13 cellular contexts compared by ENCODE assay signal in genomic region chr14:102374264-102374663, GRCh38. TPM values are rescaled to one million over a fixed set of nuclear protein-coding genes. Genes with fewer than 3 reads are reported as not detected.
DNase-seq lines count a peak whose midpoint lies in the region; ATAC-seq and TF ChIP-seq lines count a peak whose summit lies in the region.
"Had no signal": no experiment of that assay in that cellular context is flagged by ENCODE, and none has a peak within 500 bp of the region (broad histone marks: within the 10 kb centered on the region; RNA-seq: fewer than 3 reads in every experiment).

No MANE protein-coding gene starts in this region.

- peak; percentile 73 for ATAC-seq in left lung
- ATAC-seq in GM19455 (IDR thresholded peaks at IDR 0.05; ENCODE audit: unreplicated experiment), result no peak

- H3K9me3 ChIP-seq in SJSA1 (replicated peaks) (no peaks in the 10 kb centered on the region), left lung (no peaks in the 10 kb centered on the region), thyroid gland (no peaks in the 10 kb centered on the region)
- H3K9me3 ChIP-seq: BLaER1 treated with 17β-estradiol and CSF1 and Interleukin-3, amounts not matched to agents 10 nM and 100 nM had no signal

- TF ChIP-seq POLR2A in thyroid gland (IDR thresholded peaks at IDR 0.05), result no peak

- H3K4me1 ChIP-seq in SJSA1 (replicated peaks) (peaks cover 30% of the 10 kb centered on the region), left lung (peaks cover 0 to 26% of the 10 kb centered on the region in 2 donors), thyroid gland (peaks cover 0 to 5% of the 10 kb centered on the region in 2 donors)

- TF ChIP-seq CTCF in left lung (IDR thresholded peaks at IDR 0.05) (no peak), thyroid gland (IDR thresholded peaks at IDR 0.05) (no peak)

- WGBS in thyroid gland, 2 donors, result 62 to 68% methylated on average over 2 of the region's 2 CpGs

- H3K27ac ChIP-seq in SJSA1 (peak overlapping the region; percentile 16; the same call in 1 of the 2 replicates), left lung (no peak overlapping the region), thyroid gland (no peak overlapping the region)
- H3K27ac ChIP-seq: BLaER1 treated with 17β-estradiol and CSF1 and Interleukin-3, amounts not matched to agents 10 nM and 100 nM had no signal

- H3K4me3 ChIP-seq in SJSA1 (no peak overlapping the region), left lung (no peak overlapping the region), thyroid gland (replicated peaks in 1 of 3) (no peak overlapping the region)
- H3K4me3 ChIP-seq: BLaER1 treated with 17β-estradiol and CSF1 and Interleukin-3, amounts not matched to agents 10 nM and 100 nM had no signal

- H3K36me3 ChIP-seq in SJSA1, result peaks cover 14% of the 10 kb centered on the region
- peaks cover 0 to 29% of the 10 kb centered on the region in 2 donors for H3K36me3 ChIP-seq in left lung
- peaks cover 0 to 4% of the 10 kb centered on the region in 2 donors for H3K36me3 ChIP-seq in thyroid gland

- H3K27me3 ChIP-seq in SJSA1 (replicated peaks), result no peaks in the 10 kb centered on the region
- H3K27me3 ChIP-seq in left lung, result no peaks in the 10 kb centered on the region
- H3K27me3 ChIP-seq in thyroid gland, result no peaks in the 10 kb centered on the region

- peak; percentile 20 for DNase-seq in ELR (ENCODE audit: low read depth)
- peak in 1 of 2 experiments; percentile 20 for DNase-seq in SJSA1 (ENCODE audit: low read depth in 1 of 2, low spot score in 2 of 2)
- no peak for DNase-seq in left lung
- peak; percentile 26 to 39 for DNase-seq in thyroid gland
- no peak for DNase-seq in posterior vena cava (ENCODE audit: low spot score)
- DNase-seq in OCI-M2 (lab: John Stamatoyannopoulos, UW; ENCODE audit: unreplicated experiment), result no peak
- DNase-seq: ACHN; CD4-positive, CD25-positive, alpha-beta regulatory T cell; DMS 273 treated with DMSO at 0.1 percent for 48 hours; GOT3; H9 had no signal

- intact Hi-C loops in left lung (cut with DNase I) (no loop called here), thyroid gland (cut with DNase I) (no loop called here), posterior vena cava (cut with DNase I) (no loop called here)

RNA-seq across cellular contexts. Expression of gene TECPR2, which starts 11.5 kb away (rescaled TPM):
- 4.0 and 4.8 TPM in 2 replicates for total RNA-seq in SJSA1 (2014; rRNA removed; shearing (Covaris generic))
- total RNA-seq in left lung (10 to 100 TPM; 26.1 to 30.1 TPM), thyroid gland (10 to 100 TPM; 11.8 to 23.8 (median 19.0) TPM), posterior vena cava (10 to 100 TPM; 34.3 to 45.5 TPM)

RNA-seq across cellular contexts. Expression of gene CINP, which starts 11.6 kb away (rescaled TPM):
- total RNA-seq in SJSA1 (2014; rRNA removed; shearing (Covaris generic)), result 50.8 and 60.9 TPM in 2 replicates
- total RNA-seq in left lung, result 10 to 100 TPM; 32.1 to 35.5 TPM
- 10 to 100 TPM; 31.9 to 43.3 (median 39.7) TPM for total RNA-seq in thyroid gland
- 10 to 100 TPM; 27.4 to 30.7 TPM for total RNA-seq in posterior vena cava

RNA-seq across cellular contexts. Expression of gene ZNF839, which starts 54.7 kb away (rescaled TPM):
- 4.6 and 7.4 TPM in 2 replicates for total RNA-seq in SJSA1 (2014; rRNA removed; shearing (Covaris generic))
- 1 to 10 TPM; 8.8 to 9.4 TPM for total RNA-seq in left lung
- total RNA-seq in thyroid gland, result 10 to 100 TPM in 3 of 4 donors, 1 to 10 TPM in 1; 9.1 to 14.2 (median 12.9) TPM
- 1 to 10 TPM; 5.0 to 6.6 TPM for total RNA-seq in posterior vena cava

Comparison
In these comparisons a context has a peak if more than half of its experiments do, and no peak if none do; other contexts are left out.
1. DNase-seq: peak in ELR (single experiment) and thyroid gland (2 of 2); none in left lung (0 of 2), posterior vena cava (single experiment) and OCI-M2 (single experiment).